In genomic region chr3:15207836-15208504, GRCh38 we compare ENCODE assay signal across 8 cellular contexts. TPM values are rescaled to one million over a fixed set of nuclear protein-coding genes. Genes with fewer than 3 reads are reported as not detected.
A peak's percentile ranks its signal among the peaks of the same experiment; 100 is the strongest.
DNase-seq lines count a peak whose midpoint lies in the region; ATAC-seq and TF ChIP-seq lines count a peak whose summit lies in the region.

No MANE protein-coding gene starts in this region.

- H3K4me1 Mint-ChIP-seq in CD4-positive, alpha-beta T cell (ENCODE audit: low read depth): peaks cover 47% of the 10 kb centered on the region

- no peaks in the 10 kb centered on the region for H4K20me1 ChIP-seq in neural cell (ENCODE audit: insufficient read depth)

- H3K4me2 ChIP-seq in neural cell (ENCODE audit: low read length): peak overlapping the region; percentile 81

- no peaks in the 10 kb centered on the region for H3K9me2 ChIP-seq in neural cell (ENCODE audit: insufficient read depth, low read length)

- H3F3A ChIP-seq in neural cell (ENCODE audit: insufficient read depth, low read length, poor library complexity, severe bottlenecking): no peaks in the 10 kb centered on the region

- peaks cover 50% of the 10 kb centered on the region for H3K36me3 Mint-ChIP-seq in CD4-positive, alpha-beta T cell (ENCODE audit: low read depth)

- no peak overlapping the region for H3K9ac ChIP-seq in neural cell (ENCODE audit: low read length)

- CTCF ChIA-PET in CD4-positive, alpha-beta T cell (lab: Charles Lee): interaction anchor here (1.2 to 2.9 kb wide), 3 partner anchors 61 to 197 kb away, joined by 3 to 17 read pairs (median 4); partner anchors contain the start of gene SH3BP5

- H3K4me3 Mint-ChIP-seq in CD4-positive, alpha-beta T cell: peak overlapping the region; percentile 82

- H3K27ac Mint-ChIP-seq in CD4-positive, alpha-beta T cell: peak overlapping the region; percentile 93

- TF ChIP-seq RAD21 in neural cell (conservative IDR thresholded peaks at IDR 0.05): no peak

- H3K27me3 ChIP-seq in CD4-positive, alpha-beta T cell (ENCODE audit: control insufficient read depth, insufficient read depth, low read length): no peaks in the 10 kb centered on the region
- no peaks in the 10 kb centered on the region for H3K27me3 ChIP-seq in neural cell (ENCODE audit: insufficient read depth, low read depth, low read length)

- peaks cover 33% of the 10 kb centered on the region for H3K79me2 ChIP-seq in neural cell (replicated peaks; ENCODE audit: insufficient read depth, low read length)

- no peaks in the 10 kb centered on the region for H3K9me3 Mint-ChIP-seq in CD4-positive, alpha-beta T cell

- DNase-seq in CD4-positive, alpha-beta T cell: no peak
- DNase-seq in NAMALWA (ENCODE audit: low spot score): peak; percentile 17
- DNase-seq in coronary artery (ENCODE audit: low spot score): no peak
- DNase-seq in DMS53 treated with DMSO at 0.1 percent for 48 hours (lab: John Stamatoyannopoulos, UW; ENCODE audit: unreplicated experiment): no peak
- no peak for DNase-seq in putamen (ENCODE audit: low spot score)

- no peak overlapping the region for H2AFZ ChIP-seq in neural cell (ENCODE audit: low read depth, low read length)

- no peak for ATAC-seq in CD4-positive, alpha-beta T cell (ENCODE audit: poor library complexity)
- ATAC-seq in GM21423 (IDR thresholded peaks at IDR 0.05; ENCODE audit: unreplicated experiment): no peak
- ATAC-seq in GM21717 (IDR thresholded peaks at IDR 0.05; ENCODE audit: unreplicated experiment): no peak

- intact Hi-C loops in CD4-positive, alpha-beta T cell (cut with DNase I, micrococcal nuclease): loop anchor here (5.0 to 10.0 kb wide), 6 partner anchors 59 to 1337 kb away; partner anchors contain the start of genes CCDC174 (in 1 of the 2), RBSN (in 1 of the 2) and SH3BP5 (in 1 of the 2)

- TF ChIP-seq EP300 in neural cell (conservative IDR thresholded peaks at IDR 0.05; ENCODE audit: poor library complexity, severe bottlenecking): no peak

- H3K27me3 Mint-ChIP-seq in CD4-positive, alpha-beta T cell: no peaks in the 10 kb centered on the region

- H3K27ac ChIP-seq in CD4-positive, alpha-beta T cell (ENCODE audit: low read depth, low read length): no peak overlapping the region
- H3K27ac ChIP-seq in coronary artery (peak overlapping the region in 1 of 2 donors; percentile 99), neural cell (ENCODE audit: low read length) (no peak overlapping the region)

- TF ChIP-seq CTCF in CD4-positive, alpha-beta T cell (IDR thresholded peaks at IDR 0.05): no peak
- TF ChIP-seq CTCF in coronary artery (IDR thresholded peaks at IDR 0.05): no peak
- no peak for TF ChIP-seq CTCF in neural cell (IDR thresholded peaks at IDR 0.05; ENCODE audit: poor library complexity, severe bottlenecking)

- H3K9me3 ChIP-seq in CD4-positive, alpha-beta T cell (ENCODE audit: control insufficient read depth, low read length): no peaks in the 10 kb centered on the region
- no peaks in the 10 kb centered on the region for H3K9me3 ChIP-seq in neural cell (ENCODE audit: low read length)

- peak overlapping the region; percentile 87 for H3K4me3 ChIP-seq in coronary artery
- H3K4me3 ChIP-seq in neural cell (ENCODE audit: low read length): peak overlapping the region; percentile 96

- H3K36me3 ChIP-seq in neural cell (ENCODE audit: insufficient read depth, low read length): peaks cover 3% of the 10 kb centered on the region

- POLR2A ChIA-PET in CD4-positive, alpha-beta T cell (lab: Charles Lee): interaction anchor here (0.6 to 2.8 kb wide), 9 partner anchors 9 to 940 kb away, joined by 3 to 23 read pairs (median 4); partner anchors contain the start of genes BTD, HACL1, RBSN and SLC6A6

TF ChIP-seq in neural cell, 6 proteins besides CTCF, POLR2A, EP300 and RAD21:
- TF ChIP-seq TAF1 (IDR thresholded peaks at IDR 0.05; ENCODE audit: low read depth) (no peak), MXI1 (conservative IDR thresholded peaks at IDR 0.05; ENCODE audit: poor library complexity, severe bottlenecking) (no peak), POLR2AphosphoS5 (IDR thresholded peaks at IDR 0.05) (no peak), EZH2 (IDR thresholded peaks at IDR 0.05; ENCODE audit: borderline replicate concordance, insufficient read depth, low read length, poor library complexity, severe bottlenecking) (no peak), REST (IDR thresholded peaks at IDR 0.05; ENCODE audit: borderline replicate concordance) (no peak), SMC3 (conservative IDR thresholded peaks at IDR 0.05; ENCODE audit: poor library complexity) (no peak)

RNA-seq across cellular contexts. Expression of gene CAPN7, which starts 1.9 kb away (rescaled TPM):
- total RNA-seq in CD4-positive, alpha-beta T cell: 10 to 100 TPM; 64.7 to 69.4 TPM
- 60.9 and 74.2 TPM in 2 replicates for polyA plus RNA-seq in neural cell
- 83.3 and 84.5 TPM in 2 replicates for polyA minus RNA-seq in neural cell
